2 cellular contexts compared by ENCODE assay signal in genomic region chr21:36465481-36465880, GRCh38.
A peak's percentile ranks its signal among the peaks of the same experiment; 100 is the strongest.
TF ChIP-seq lines count a peak whose summit lies in the region.

No MANE protein-coding gene starts in this region.

TF ChIP-seq in liver, 16 proteins besides CTCF, POLR2A, EP300 and RAD21 (continued from another document):
- TF ChIP-seq REST (IDR thresholded peaks at IDR 0.05) (no peak), EGR1 (IDR thresholded peaks at IDR 0.05; ENCODE audit: low read depth in 2 of 2) (no peak)

TF ChIP-seq in endothelial cell of umbilical vein, 7 proteins besides CTCF, POLR2A, EP300 and RAD21 (continued from another document):
- peak; percentile 30 for TF ChIP-seq MAX (IDR thresholded peaks at IDR 0.05; ENCODE audit: insufficient read depth, insufficient read length)
